Comparison of ENCODE assay signal across 1 cellular context in genomic region chr12:11891350-11892064, GRCh38.
TF ChIP-seq lines count a peak whose summit lies in the region.

No MANE protein-coding gene starts in this region.

TF ChIP-seq in GM12878, 131 proteins besides CTCF, POLR2A, EP300 and RAD21 (continued from another document):
- TF ChIP-seq USF1 (IDR thresholded peaks at IDR 0.05; ENCODE audit: borderline replicate concordance, extremely low read length, insufficient read depth, low read depth, low read length) (no peak), HDGF (IDR thresholded peaks at IDR 0.05) (no peak)
- TF ChIP-seq, protein P1, sequence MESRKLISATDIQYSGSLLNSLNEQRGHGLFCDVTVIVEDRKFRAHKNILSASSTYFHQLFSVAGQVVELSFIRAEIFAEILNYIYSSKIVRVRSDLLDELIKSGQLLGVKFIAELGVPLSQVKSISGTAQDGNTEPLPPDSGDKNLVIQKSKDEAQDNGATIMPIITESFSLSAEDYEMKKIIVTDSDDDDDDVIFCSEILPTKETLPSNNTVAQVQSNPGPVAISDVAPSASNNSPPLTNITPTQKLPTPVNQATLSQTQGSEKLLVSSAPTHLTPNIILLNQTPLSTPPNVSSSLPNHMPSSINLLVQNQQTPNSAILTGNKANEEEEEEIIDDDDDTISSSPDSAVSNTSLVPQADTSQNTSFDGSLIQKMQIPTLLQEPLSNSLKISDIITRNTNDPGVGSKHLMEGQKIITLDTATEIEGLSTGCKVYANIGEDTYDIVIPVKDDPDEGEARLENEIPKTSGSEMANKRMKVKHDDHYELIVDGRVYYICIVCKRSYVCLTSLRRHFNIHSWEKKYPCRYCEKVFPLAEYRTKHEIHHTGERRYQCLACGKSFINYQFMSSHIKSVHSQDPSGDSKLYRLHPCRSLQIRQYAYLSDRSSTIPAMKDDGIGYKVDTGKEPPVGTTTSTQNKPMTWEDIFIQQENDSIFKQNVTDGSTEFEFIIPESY (IDR thresholded peaks at IDR 0.05): no peak
